8 cellular contexts compared by ENCODE assay signal in the genomic region with DNA sequence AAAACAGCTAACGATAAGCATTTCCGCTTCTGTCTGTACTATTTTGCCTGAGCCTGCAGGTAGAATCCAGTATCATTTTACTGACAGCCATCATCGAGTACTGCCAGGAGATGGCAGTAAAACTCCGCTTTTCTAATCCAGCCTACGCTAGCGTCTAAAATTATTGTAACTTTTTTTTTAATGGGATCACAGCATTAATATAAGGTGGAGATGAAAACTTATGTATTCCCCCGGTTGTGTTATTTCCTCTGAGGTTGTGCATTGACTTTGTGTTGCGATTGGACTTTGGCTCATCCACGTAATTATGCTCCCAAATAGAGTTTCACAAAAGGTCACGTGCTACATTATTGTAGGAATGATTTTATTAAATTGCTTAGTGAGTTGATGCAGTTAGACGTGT.
DNase-seq lines count a peak whose midpoint lies in the region; ATAC-seq and TF ChIP-seq lines count a peak whose summit lies in the region.

No MANE protein-coding gene starts in this region.

- H3K4me2 ChIP-seq in smooth muscle cell: no peak overlapping the region

- H3K4me3 ChIP-seq in SK-N-MC: peak overlapping the region; percentile 72
- H3K4me3 ChIP-seq in smooth muscle cell: no peak overlapping the region

- H3K9ac ChIP-seq in SK-N-MC (ENCODE audit: insufficient read length) (no peak overlapping the region), smooth muscle cell (ENCODE audit: low read depth) (no peak overlapping the region)

- H3K27ac ChIP-seq in SK-N-MC (no peak overlapping the region), foreskin keratinocyte (no peak overlapping the region), smooth muscle cell (ENCODE audit: low read depth) (no peak overlapping the region)

- H4K20me1 ChIP-seq in smooth muscle cell (ENCODE audit: low read depth): no peaks in the 10 kb centered on the region

- H3K79me2 ChIP-seq in smooth muscle cell (ENCODE audit: low read depth): no peaks in the 10 kb centered on the region

- ATAC-seq in foreskin keratinocyte (peak; percentile 83), omental fat pad (ENCODE audit: low FRiP score) (no peak)

- WGBS in smooth muscle cell (ENCODE audit: low lambda C conversion rate): 43% methylated on average over 11 of the region's 11 CpGs

- TF ChIP-seq CTCF in GM10266 (IDR thresholded peaks at IDR 0.05; ENCODE audit: control insufficient read depth, insufficient read depth, low read depth, missing control alignments): peak; percentile 57
- TF ChIP-seq CTCF in foreskin keratinocyte (conservative IDR thresholded peaks at IDR 0.05): peak; percentile 84
- peak; percentile 69 for TF ChIP-seq CTCF in smooth muscle cell (IDR thresholded peaks at IDR 0.05; ENCODE audit: borderline replicate concordance, insufficient read depth, poor library complexity, severe bottlenecking)
- TF ChIP-seq CTCF in omental fat pad (IDR thresholded peaks at IDR 0.05): no peak

- H3F3A ChIP-seq in smooth muscle cell (ENCODE audit: low read depth): no peaks in the 10 kb centered on the region

- no peaks in the 10 kb centered on the region for H3K9me3 ChIP-seq in SK-N-MC (ENCODE audit: low read depth, low read length)
- H3K9me3 ChIP-seq in smooth muscle cell (replicated peaks; ENCODE audit: low read depth): no peaks in the 10 kb centered on the region

- H3K4me1 ChIP-seq in foreskin keratinocyte (peaks cover 12% of the 10 kb centered on the region), smooth muscle cell (ENCODE audit: low read depth) (no peaks in the 10 kb centered on the region)

- H2AFZ ChIP-seq in smooth muscle cell (ENCODE audit: low read depth): no peak overlapping the region

- H3K27me3 ChIP-seq in foreskin keratinocyte: no peaks in the 10 kb centered on the region
- peaks cover 6% of the 10 kb centered on the region for H3K27me3 ChIP-seq in smooth muscle cell (ENCODE audit: low read depth)

- in situ Hi-C loops in ACHN (cut with HindIII; ENCODE audit: low pct_ligation_motif_present, low pct_unique_long_range_greater_than_20kb, low sequenced_read_pairs): no loop called here

- DNase-seq in ACHN: peak; percentile 27
- DNase-seq in GM10266 (ENCODE audit: extremely low spot score): peak; percentile 7
- DNase-seq in HT-29 (ENCODE audit: low spot score): peak; percentile 75
- no peak for DNase-seq in SK-N-MC (ENCODE audit: low read depth, low spot score)
- peak in 1 of 2 donors; percentile 48 for DNase-seq in foreskin keratinocyte
- DNase-seq in smooth muscle cell (lab: John Stamatoyannopoulos, UW; ENCODE audit: unreplicated experiment): no peak
- no peak for DNase-seq in omental fat pad (ENCODE audit: low spot score)
- DNase-seq in HuH-7.5 (ENCODE audit: low spot score): no peak

- no peaks in the 10 kb centered on the region for H3K36me3 ChIP-seq in SK-N-MC (ENCODE audit: insufficient read depth, low read length)
- H3K36me3 ChIP-seq in smooth muscle cell (ENCODE audit: low read depth): no peaks in the 10 kb centered on the region

Comparison
In these comparisons a context has a peak if more than half of its experiments do, and no peak if none do; other contexts are left out.
1. DNase-seq: peak in ACHN (single experiment), GM10266 (single experiment) and HT-29 (single experiment); none in SK-N-MC (single experiment), smooth muscle cell (single experiment), omental fat pad (single experiment) and HuH-7.5 (single experiment).
2. CTCF ChIP-seq: peak in GM10266 (single experiment), foreskin keratinocyte (single experiment) and smooth muscle cell (single experiment); none in omental fat pad (0 of 3).